ENCODE assay signal across 9 cellular contexts in the genomic region with DNA sequence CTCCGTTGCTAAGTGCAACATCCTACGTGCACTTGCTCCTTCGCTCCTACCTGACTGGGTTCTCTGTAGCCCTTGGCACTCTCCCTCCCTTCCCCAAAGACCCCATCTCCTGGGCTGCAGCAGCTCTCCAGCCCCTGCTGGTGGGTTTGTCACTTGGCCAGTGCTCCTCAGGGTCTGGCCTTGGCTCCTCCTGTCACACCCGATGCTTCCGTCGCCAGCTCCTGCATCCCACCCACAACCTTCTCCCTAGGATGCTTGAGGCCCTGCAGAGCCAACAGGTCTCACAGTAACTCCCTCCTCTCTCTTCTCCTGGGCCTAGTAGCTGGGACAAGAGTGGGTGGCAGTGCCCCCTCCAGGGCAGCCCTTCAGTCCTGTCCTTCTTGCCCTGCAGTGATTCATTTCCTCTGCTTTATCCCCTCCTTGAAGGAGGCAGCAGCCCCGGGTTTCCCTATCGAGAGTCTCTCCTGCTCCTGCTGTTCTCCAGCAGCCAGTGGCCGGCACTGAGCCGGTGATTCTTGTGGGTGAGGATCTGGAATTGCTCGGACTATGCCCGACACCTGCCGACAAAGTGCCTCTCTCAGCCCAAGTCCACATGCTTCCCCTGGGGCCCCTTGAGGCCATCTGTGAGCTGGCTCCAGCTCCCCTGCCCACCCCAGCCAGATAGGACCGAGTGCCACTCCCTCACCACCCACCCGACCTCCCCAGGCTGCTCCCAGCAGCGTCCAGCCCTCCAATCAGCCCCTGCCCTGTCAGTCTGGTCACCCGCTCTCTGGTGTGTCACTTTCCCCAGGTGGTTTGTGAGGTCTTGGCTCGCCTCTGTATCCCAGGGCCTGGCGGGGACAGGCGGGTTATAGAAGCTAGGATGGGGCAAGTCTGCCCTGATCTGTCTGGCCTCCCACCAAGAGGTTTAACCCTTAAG. TPM values are rescaled to one million over a fixed set of nuclear protein-coding genes. Genes with fewer than 3 reads are reported as not detected.
DNase-seq lines count a peak whose midpoint lies in the region; ATAC-seq, FAIRE-seq and TF ChIP-seq lines count a peak whose summit lies in the region.
"Had no signal": no experiment of that assay in that cellular context is flagged by ENCODE, and none has a peak within 500 bp of the region (broad histone marks: within the 10 kb centered on the region; RNA-seq: fewer than 3 reads in every experiment).

No MANE protein-coding gene starts in this region.

- peaks cover 6% of the 10 kb centered on the region for H3K27me3 Mint-ChIP-seq in activated naive CD8-positive, alpha-beta T cell treated with anti-CD3 and anti-CD28 coated beads, Interleukin-2, amount 10 ng/mL, durations not matched to agents 7 days and 5 days
- H3K27me3 Mint-ChIP-seq in activated naive CD8-positive, alpha-beta T cell treated with anti-CD3 and anti-CD28 coated beads for 36 hours = peaks cover 7% of the 10 kb centered on the region
- peaks cover 17% of the 10 kb centered on the region for H3K27me3 Mint-ChIP-seq in stimulated activated naive CD8-positive, alpha-beta T cell treated with anti-CD3 and anti-CD28 coated beads, Interleukin-15, amount 100 ng/mL, for 72 hours
- H3K27me3 Mint-ChIP-seq: activated naive CD4-positive, alpha-beta T cell treated with anti-CD3 and anti-CD28 coated beads, Interleukin-2, amount 50 U/mL, for 24 hours had no signal

- H3K27me3 ChIP-seq in heart right ventricle = peaks cover 0 to 21% (median 0%) of the 10 kb centered on the region in 7 donors

- peak; percentile 12 for ATAC-seq in activated naive CD8-positive, alpha-beta T cell treated with anti-CD3 and anti-CD28 coated beads, Interleukin-2, amount 10 ng/mL, durations not matched to agents 7 days and 5 days (ENCODE audit: low read depth)
- ATAC-seq in heart right ventricle = peak in 6 of 8 donors; percentile 16 to 41 (median 26)
- ATAC-seq in stimulated activated naive CD8-positive, alpha-beta T cell treated with anti-CD3 and anti-CD28 coated beads, Interleukin-15, amount 100 ng/mL, for 72 hours = peak; percentile 22
- ATAC-seq in GM18858 (IDR thresholded peaks at IDR 0.05; ENCODE audit: unreplicated experiment) = no peak

- no peak for FAIRE-seq in urothelium cell line (lab: Jason Lieb, UNC)

- no peak overlapping the region for H3K4me3 ChIP-seq in heart right ventricle

- no peaks in the 10 kb centered on the region for H3K4me1 Mint-ChIP-seq in activated naive CD8-positive, alpha-beta T cell treated with anti-CD3 and anti-CD28 coated beads, Interleukin-2, amount 10 ng/mL, durations not matched to agents 7 days and 5 days
- peaks cover 9% of the 10 kb centered on the region for H3K4me1 Mint-ChIP-seq in activated naive CD8-positive, alpha-beta T cell treated with anti-CD3 and anti-CD28 coated beads for 36 hours
- H3K4me1 Mint-ChIP-seq in stimulated activated naive CD8-positive, alpha-beta T cell treated with anti-CD3 and anti-CD28 coated beads, Interleukin-15, amount 100 ng/mL, for 72 hours = peaks cover 18% of the 10 kb centered on the region

- no peak for DNase-seq in activated naive CD8-positive, alpha-beta T cell treated with anti-CD3 and anti-CD28 coated beads, Interleukin-2, amount 10 ng/mL, durations not matched to agents 7 days and 5 days
- DNase-seq in activated naive CD8-positive, alpha-beta T cell treated with anti-CD3 and anti-CD28 coated beads for 36 hours = no peak
- DNase-seq in SW480 (ENCODE audit: low spot score) (peak; percentile 27), heart right ventricle (no peak), NCI-H510A (lab: John Stamatoyannopoulos, UW) (no peak), urothelium cell line (ENCODE audit: low spot score) (no peak)
- no peak for DNase-seq in stimulated activated naive CD8-positive, alpha-beta T cell treated with anti-CD3 and anti-CD28 coated beads, Interleukin-15, amount 100 ng/mL, for 72 hours

- POLR2A ChIA-PET in activated naive CD8-positive, alpha-beta T cell treated with anti-CD3 and anti-CD28 coated beads, Interleukin-2, amount 10 ng/mL, durations not matched to agents 7 days and 5 days (lab: Charles Lee) = no interaction called here

- TF ChIP-seq CTCF in heart right ventricle (IDR thresholded peaks at IDR 0.05) = no peak

- no peak overlapping the region for H3K27ac ChIP-seq in heart right ventricle

- no peaks in the 10 kb centered on the region for H3K9me3 Mint-ChIP-seq in activated naive CD8-positive, alpha-beta T cell treated with anti-CD3 and anti-CD28 coated beads, Interleukin-2, amount 10 ng/mL, durations not matched to agents 7 days and 5 days
- H3K9me3 Mint-ChIP-seq in activated naive CD8-positive, alpha-beta T cell treated with anti-CD3 and anti-CD28 coated beads for 36 hours = no peaks in the 10 kb centered on the region
- H3K9me3 Mint-ChIP-seq in stimulated activated naive CD8-positive, alpha-beta T cell treated with anti-CD3 and anti-CD28 coated beads, Interleukin-15, amount 100 ng/mL, for 72 hours = no peaks in the 10 kb centered on the region
- H3K9me3 Mint-ChIP-seq: activated naive CD4-positive, alpha-beta T cell treated with anti-CD3 and anti-CD28 coated beads, Interleukin-2, amount 50 U/mL, for 24 hours had no signal

- peaks cover 0 to 19% (median 12%) of the 10 kb centered on the region in 9 donors for H3K36me3 ChIP-seq in heart right ventricle

- H3K36me3 Mint-ChIP-seq in activated naive CD8-positive, alpha-beta T cell treated with anti-CD3 and anti-CD28 coated beads, Interleukin-2, amount 10 ng/mL, durations not matched to agents 7 days and 5 days = peaks cover 4% of the 10 kb centered on the region
- peaks cover 3% of the 10 kb centered on the region for H3K36me3 Mint-ChIP-seq in activated naive CD8-positive, alpha-beta T cell treated with anti-CD3 and anti-CD28 coated beads for 36 hours

- 11 to 13% methylated on average over 20 of the region's 20 CpGs for WGBS in heart right ventricle, 2 donors

- H3K9me3 ChIP-seq in heart right ventricle = no peaks in the 10 kb centered on the region

- intact Hi-C loops in heart right ventricle (cut with DNase I) = loop anchor here in 1 of 10 donors (10.0 kb wide), 1 partner anchor 321 kb away; no protein-coding TSS in a partner anchor

- no peak overlapping the region for H3K4me3 Mint-ChIP-seq in activated naive CD8-positive, alpha-beta T cell treated with anti-CD3 and anti-CD28 coated beads, Interleukin-2, amount 10 ng/mL, durations not matched to agents 7 days and 5 days
- H3K4me3 Mint-ChIP-seq in activated naive CD8-positive, alpha-beta T cell treated with anti-CD3 and anti-CD28 coated beads for 36 hours = no peak overlapping the region
- peak overlapping the region in 1 of 2 donors; percentile 38 for H3K4me3 Mint-ChIP-seq in stimulated activated naive CD8-positive, alpha-beta T cell treated with anti-CD3 and anti-CD28 coated beads, Interleukin-15, amount 100 ng/mL, for 72 hours
- H3K4me3 Mint-ChIP-seq: activated naive CD4-positive, alpha-beta T cell treated with anti-CD3 and anti-CD28 coated beads, Interleukin-2, amount 50 U/mL, for 24 hours had no signal

- peaks cover 0 to 31% (median 21%) of the 10 kb centered on the region in 9 donors for H3K4me1 ChIP-seq in heart right ventricle

- H3K27ac Mint-ChIP-seq in activated naive CD8-positive, alpha-beta T cell treated with anti-CD3 and anti-CD28 coated beads, Interleukin-2, amount 10 ng/mL, durations not matched to agents 7 days and 5 days = no peak overlapping the region
- no peak overlapping the region for H3K27ac Mint-ChIP-seq in activated naive CD8-positive, alpha-beta T cell treated with anti-CD3 and anti-CD28 coated beads for 36 hours
- H3K27ac Mint-ChIP-seq in stimulated activated naive CD8-positive, alpha-beta T cell treated with anti-CD3 and anti-CD28 coated beads, Interleukin-15, amount 100 ng/mL, for 72 hours = peak overlapping the region in 1 of 2 donors; percentile 95
- H3K27ac Mint-ChIP-seq: activated naive CD4-positive, alpha-beta T cell treated with anti-CD3 and anti-CD28 coated beads, Interleukin-2, amount 50 U/mL, for 24 hours had no signal

RNA-seq across cellular contexts. Expression of a gene that starts 3.8 kb away (rescaled TPM):
- total RNA-seq in activated naive CD8-positive, alpha-beta T cell treated with anti-CD3 and anti-CD28 coated beads, Interleukin-2, amount 10 ng/mL, durations not matched to agents 7 days and 5 days = not detected
- total RNA-seq in activated naive CD8-positive, alpha-beta T cell treated with anti-CD3 and anti-CD28 coated beads for 36 hours = not detected
- total RNA-seq in heart right ventricle = not detected
- not detected for polyA plus RNA-seq in heart right ventricle

RNA-seq across cellular contexts. Expression of a gene that starts 17.1 kb away (rescaled TPM):
- total RNA-seq in activated naive CD8-positive, alpha-beta T cell treated with anti-CD3 and anti-CD28 coated beads, Interleukin-2, amount 10 ng/mL, durations not matched to agents 7 days and 5 days = 100 to 1,000 TPM; 157 to 173 TPM
- total RNA-seq in activated naive CD8-positive, alpha-beta T cell treated with anti-CD3 and anti-CD28 coated beads for 36 hours = 10 to 100 TPM; 65.2 to 66.4 TPM
- total RNA-seq in heart right ventricle = 10 to 100 TPM; 12.7 to 35.7 (median 24.8) TPM
- 10 to 100 TPM; 40.8 to 76.3 TPM for polyA plus RNA-seq in heart right ventricle
